ENCODE assay signal across 8 cellular contexts in the genomic region with DNA sequence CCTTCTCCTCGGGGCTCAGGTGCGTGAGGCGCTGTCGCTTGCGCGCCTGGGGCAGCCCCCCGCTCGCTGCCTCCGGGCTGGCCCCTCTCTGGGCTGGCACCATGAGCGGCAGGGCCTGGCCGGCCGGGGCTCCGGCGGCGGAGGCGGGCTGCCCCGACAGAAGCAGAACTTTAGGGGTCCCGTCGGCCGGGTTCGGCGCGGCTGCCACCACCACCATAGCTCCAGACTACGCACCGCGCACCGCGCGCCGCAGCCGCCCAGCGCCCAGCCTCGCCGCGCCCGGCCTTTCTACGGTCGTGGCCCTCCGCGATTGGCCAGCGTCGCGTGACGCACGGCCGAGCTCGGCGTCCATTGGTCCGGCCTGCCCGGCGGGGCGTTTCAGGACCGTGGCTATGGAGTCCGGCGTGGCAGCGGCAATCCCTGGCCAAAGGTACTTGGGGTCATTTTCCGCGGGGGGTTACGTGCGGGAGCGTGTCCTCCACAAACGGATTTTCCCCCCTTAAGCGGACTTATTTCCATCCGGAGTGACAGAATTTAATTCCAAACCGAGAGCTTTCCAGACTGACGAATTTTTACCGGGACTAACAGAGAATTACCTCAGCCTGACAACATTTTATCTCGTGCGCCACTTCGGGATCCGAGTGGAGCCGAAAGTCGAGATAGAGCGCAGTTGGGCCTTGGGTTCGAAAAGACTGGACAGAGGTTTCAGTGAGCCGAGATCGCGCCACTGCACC. TPM values are rescaled to one million over a fixed set of nuclear protein-coding genes. Genes with fewer than 3 reads are reported as not detected.
A peak's percentile ranks its signal among the peaks of the same experiment; 100 is the strongest.
DNase-seq lines count a peak whose midpoint lies in the region; ATAC-seq, FAIRE-seq and TF ChIP-seq lines count a peak whose summit lies in the region.

A gene (minus strand): TSS at position 262 of the 734 bp plus-strand sequence.

- peak; percentile 96 for DNase-seq in GM10248 (ENCODE audit: extremely low spot score)
- peak; percentile 76 for DNase-seq in NCI-H1048 (lab: John Stamatoyannopoulos, UW)
- peak; percentile 87 for DNase-seq in SW480 (ENCODE audit: low spot score)
- peak; percentile 92 for DNase-seq in activated naive CD8-positive, alpha-beta T cell treated with anti-CD3 and anti-CD28 coated beads, Interleukin-2, amount 50 U/mL, for 24 hours
- peak; percentile 97 for DNase-seq in Right ventricle myocardium superior
- peak; percentile 95 to 99 (median 97) for DNase-seq in pancreas
- DNase-seq in thyroid gland = peak; percentile 94 to 96

- ATAC-seq in HG02571 (IDR thresholded peaks at IDR 0.05; ENCODE audit: unreplicated experiment) (peak; percentile 80), Right ventricle myocardium superior (ENCODE audit: poor library complexity) (peak; percentile 99), pancreas (peak; percentile 76 to 88 (median 85))
- ATAC-seq in activated naive CD8-positive, alpha-beta T cell treated with anti-CD3 and anti-CD28 coated beads, Interleukin-2, amount 50 U/mL, for 24 hours = peak; percentile 87

- no peaks in the 10 kb centered on the region for H3K27me3 Mint-ChIP-seq in activated naive CD8-positive, alpha-beta T cell treated with anti-CD3 and anti-CD28 coated beads, Interleukin-2, amount 50 U/mL, for 24 hours

- POLR2A ChIA-PET in GM10248 (lab: Yijun Ruan, JAX) = interaction anchor here (0.7 to 2.3 kb wide), 15 partner anchors 8 to 239 kb away, joined by 3 to 12 read pairs (median 3); a partner anchor contains a TSS

- H3K4me1 Mint-ChIP-seq in activated naive CD8-positive, alpha-beta T cell treated with anti-CD3 and anti-CD28 coated beads, Interleukin-2, amount 50 U/mL, for 24 hours = peaks cover 61% of the 10 kb centered on the region

- WGBS in pancreas, 2 donors = 0% methylated on average over 59 to 78 of the region's 78 CpGs
- WGBS in thyroid gland, 2 donors = 0% methylated on average over 17 to 40 of the region's 78 CpGs

- TF ChIP-seq POLR2A in thyroid gland (IDR thresholded peaks at IDR 0.05) = peak; percentile 97 to 100

- peaks cover 51% of the 10 kb centered on the region for H3K36me3 Mint-ChIP-seq in activated naive CD8-positive, alpha-beta T cell treated with anti-CD3 and anti-CD28 coated beads, Interleukin-2, amount 50 U/mL, for 24 hours (ENCODE audit: low read depth)

- intact Hi-C loops in Right ventricle myocardium superior (cut with DNase I) (no loop called here), pancreas (cut with DNase I) (no loop called here), thyroid gland (cut with DNase I) (no loop called here)

- H3K4me1 ChIP-seq in pancreas (peaks cover 0 to 19% (median 4%) of the 10 kb centered on the region in 3 donors), thyroid gland (peaks cover 34 to 41% of the 10 kb centered on the region in 2 donors)

- CTCF ChIA-PET in GM10248 (lab: Yijun Ruan, JAX) = interaction anchor here (0.7 to 2.4 kb wide), 8 partner anchors 8 to 29 kb away, joined by 3 to 9 read pairs (median 4); no protein-coding TSS in a partner anchor

- H3K27me3 ChIP-seq in pancreas (no peaks in the 10 kb centered on the region), thyroid gland (no peaks in the 10 kb centered on the region)

- H3K9me3 ChIP-seq in pancreas = no peaks in the 10 kb centered on the region
- no peaks in the 10 kb centered on the region for H3K9me3 ChIP-seq in thyroid gland

- peak within 1 kb of the TSS; percentile 98 for H3K27ac Mint-ChIP-seq in activated naive CD8-positive, alpha-beta T cell treated with anti-CD3 and anti-CD28 coated beads, Interleukin-2, amount 50 U/mL, for 24 hours

- FAIRE-seq in pancreas (lab: Jason Lieb, UNC) = no peak

- H3K4me3 ChIP-seq in pancreas = peak within 1 kb of the TSS; percentile 80 to 94 (median 88)
- H3K4me3 ChIP-seq in thyroid gland (replicated peaks in 1 of 3) = peak within 1 kb of the TSS; percentile 54 to 98 (median 95)

- TF ChIP-seq CTCF in GM10248 (IDR thresholded peaks at IDR 0.05; ENCODE audit: control extremely low read depth, extremely low read depth, low read depth, missing control alignments) = no peak
- no peak for TF ChIP-seq CTCF in pancreas (IDR thresholded peaks at IDR 0.05)
- TF ChIP-seq CTCF in thyroid gland (IDR thresholded peaks at IDR 0.05) = peak in 1 of 6 experiments; percentile 3

- no peaks in the 10 kb centered on the region for H3K9me3 Mint-ChIP-seq in activated naive CD8-positive, alpha-beta T cell treated with anti-CD3 and anti-CD28 coated beads, Interleukin-2, amount 50 U/mL, for 24 hours

- H3K36me3 ChIP-seq in pancreas (peaks cover 0 to 38% (median 29%) of the 10 kb centered on the region in 3 donors), thyroid gland (peaks cover 18 to 39% of the 10 kb centered on the region in 2 donors)

- peak within 1 kb of the TSS; percentile 94 for H3K4me3 Mint-ChIP-seq in activated naive CD8-positive, alpha-beta T cell treated with anti-CD3 and anti-CD28 coated beads, Interleukin-2, amount 50 U/mL, for 24 hours

- H3K27ac ChIP-seq in pancreas = peak within 1 kb of the TSS; percentile 97 to 100 (median 100)
- peak within 1 kb of the TSS; percentile 98 to 100 (median 99) for H3K27ac ChIP-seq in thyroid gland

RNA-seq across cellular contexts. Expression of the gene that starts here (rescaled TPM):
- total RNA-seq in Right ventricle myocardium superior (61.5 TPM), pancreas (100 to 1,000 TPM; 505 to 974 (median 718) TPM), thyroid gland (100 to 1,000 TPM; 301 to 513 (median 421) TPM)
- polyA plus RNA-seq in pancreas = 100 to 1,000 TPM; 178 to 250 TPM

Comparison
In these comparisons a context has a peak if more than half of its experiments do, and no peak if none do; other contexts are left out.
1. Peak in every context shown above with its lines: DNase-seq, ATAC-seq, H3K4me3 ChIP-seq and H3K27ac ChIP-seq.